ENCODE assay signal across 8 cellular contexts in the genomic region with DNA sequence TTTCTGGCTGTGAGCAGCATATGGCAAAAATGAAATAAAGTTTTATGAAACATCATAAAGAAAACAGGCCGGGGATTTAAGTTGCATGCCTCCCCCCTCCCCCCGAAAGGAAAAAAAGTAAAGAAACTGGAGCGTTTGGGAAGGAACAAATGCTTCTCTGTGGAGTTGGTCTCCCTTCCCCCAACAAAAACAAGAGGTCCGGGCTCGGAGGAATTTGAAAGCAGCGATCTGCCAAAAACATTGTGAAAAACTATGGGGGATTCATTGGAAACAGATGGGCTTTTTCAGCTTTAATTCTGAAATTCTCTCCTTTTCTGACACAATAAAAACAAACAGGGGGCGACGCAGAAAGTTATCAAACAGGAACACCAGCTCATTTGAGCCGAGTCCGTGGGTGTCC. TPM values are rescaled to one million over a fixed set of nuclear protein-coding genes. Genes with fewer than 3 reads are reported as not detected.
DNase-seq lines count a peak whose midpoint lies in the region; ATAC-seq and TF ChIP-seq lines count a peak whose summit lies in the region.

No MANE protein-coding gene starts in this region.

- no peaks in the 10 kb centered on the region for H3K36me3 ChIP-seq in PC-9 (ENCODE audit: low read depth)
- no peaks in the 10 kb centered on the region for H3K36me3 ChIP-seq in esophagus muscularis mucosa

- TF ChIP-seq EP300 in esophagus muscularis mucosa (IDR thresholded peaks at IDR 0.05): no peak

- H3K4me2 ChIP-seq in PC-9: peak overlapping the region; percentile 97

- no TSS peak for BruUV-seq in PC-9 (replicated peaks; lab: Mats Ljungman, UMichigan)

- H3K27ac ChIP-seq in PC-9: no peak overlapping the region
- peak overlapping the region; percentile 95 to 98 (median 97) for H3K27ac ChIP-seq in esophagus muscularis mucosa (replicated peaks in 1 of 4)

- H3K4me3 ChIP-seq in PC-9 (peak overlapping the region; percentile 79), esophagus muscularis mucosa (peak overlapping the region; percentile 74 to 96 (median 88))

- peak overlapping the region; percentile 91 for H3K27ac Mint-ChIP-seq in neural crest cell (ENCODE audit: unreplicated experiment)

- peaks cover 87% of the 10 kb centered on the region for H3K4me1 Mint-ChIP-seq in neural crest cell

- CTCF ChIA-PET in PC-9 (lab: Charles Lee): interaction anchor here (1.2 kb wide), 1 partner anchor 16 kb away, joined by 4 read pairs; no protein-coding TSS in a partner anchor

- POLR2A ChIA-PET in PC-9 (lab: Charles Lee; ENCODE audit: unreplicated experiment): no interaction called here

- H3K9me2 ChIP-seq in PC-9 (ENCODE audit: insufficient read depth): no peaks in the 10 kb centered on the region

- H3K9me3 Mint-ChIP-seq in neural crest cell: no peaks in the 10 kb centered on the region

- DNase-seq in AG09319 (ENCODE audit: extremely low read depth, low read depth): peak; percentile 24
- DNase-seq in PC-9: no peak
- no peak for DNase-seq in esophagus muscularis mucosa (ENCODE audit: extremely low spot score)
- no peak for DNase-seq in neural crest cell (ENCODE audit: low read depth, low spot score)
- no peak for DNase-seq in stimulated activated naive CD4-positive, alpha-beta T cell (lab: John Stamatoyannopoulos, UW)
- DNase-seq in RPMI8226: no peak

- no peak for ATAC-seq in GM19467 (IDR thresholded peaks at IDR 0.05; ENCODE audit: unreplicated experiment)
- ATAC-seq in GM21360 (IDR thresholded peaks at IDR 0.05; ENCODE audit: unreplicated experiment): no peak

- H3F3A ChIP-seq in PC-9 (ENCODE audit: insufficient read depth, low read depth): peaks cover 10% of the 10 kb centered on the region

- H3K27me3 ChIP-seq in PC-9 (ENCODE audit: insufficient read depth, low read depth): peaks cover 12% of the 10 kb centered on the region; the same call in 1 of the 2 replicates
- peaks cover 0 to 15% (median 0%) of the 10 kb centered on the region in 4 donors for H3K27me3 ChIP-seq in esophagus muscularis mucosa

- no peaks in the 10 kb centered on the region for H3K79me2 ChIP-seq in PC-9 (ENCODE audit: low read depth)

- TF ChIP-seq CTCF in AG09319 (IDR thresholded peaks at IDR 0.05; ENCODE audit: low read depth, low read length) (no peak), PC-9 (conservative IDR thresholded peaks at IDR 0.05) (no peak), esophagus muscularis mucosa (IDR thresholded peaks at IDR 0.05) (peak in 1 of 3 experiments; percentile 7), neural crest cell (conservative IDR thresholded peaks at IDR 0.05) (no peak)

- H2AFZ ChIP-seq in PC-9: peak overlapping the region; percentile 86

- H3K27me3 Mint-ChIP-seq in neural crest cell (ENCODE audit: low read depth): peaks cover 23% of the 10 kb centered on the region

- H3K4me1 ChIP-seq in PC-9 (replicated peaks; ENCODE audit: insufficient read depth): peaks cover 14% of the 10 kb centered on the region
- peaks cover 22 to 85% (median 75%) of the 10 kb centered on the region in 4 donors for H3K4me1 ChIP-seq in esophagus muscularis mucosa

- H3K4me3 Mint-ChIP-seq in neural crest cell: peak overlapping the region; percentile 96

- H3K9me3 ChIP-seq in PC-9 (ENCODE audit: insufficient read depth, low read depth): no peaks in the 10 kb centered on the region
- no peaks in the 10 kb centered on the region for H3K9me3 ChIP-seq in esophagus muscularis mucosa

- intact Hi-C loops in PC-9 (cut with micrococcal nuclease; ENCODE audit: unreplicated experiment) (loop anchor here (2.0 to 5.0 kb wide), 2 partner anchors 41 to 270 kb away; no protein-coding TSS in a partner anchor), esophagus muscularis mucosa (cut with DNase I) (no loop called here)

- peaks cover 26% of the 10 kb centered on the region for H3K36me3 Mint-ChIP-seq in neural crest cell (ENCODE audit: low read depth)

- TF ChIP-seq POLR2A in esophagus muscularis mucosa (IDR thresholded peaks at IDR 0.05; ENCODE audit: low read depth): no peak

- 1% methylated on average over 10 of the region's 10 CpGs for WGBS in esophagus muscularis mucosa

- no peaks in the 10 kb centered on the region for H4K20me1 ChIP-seq in PC-9 (ENCODE audit: insufficient read depth)

RNA-seq across cellular contexts. Expression of a gene that starts 17.0 kb away (rescaled TPM):
- total RNA-seq in PC-9 (2021): 3.3 and 3.6 TPM in 2 replicates
- total RNA-seq in esophagus muscularis mucosa: 100 to 1,000 TPM; 101 to 312 (median 188) TPM
- 187 and 205 TPM in 2 replicates for total RNA-seq in neural crest cell

Comparison
In these comparisons a context has a peak if more than half of its experiments do, and no peak if none do; other contexts are left out.
1. RNA of a gene that starts 17.0 kb away (total RNA-seq): 101 to 312 TPM in esophagus muscularis mucosa and 187 to 205 TPM in neural crest cell; 3.3 to 3.6 TPM in PC-9; every median in the first group is over 10 times any median in the second.